Comparison of ENCODE assay signal across 8 cellular contexts in genomic region chr5:33300209-33300742, GRCh38.
DNase-seq lines count a peak whose midpoint lies in the region; ATAC-seq and TF ChIP-seq lines count a peak whose summit lies in the region.

No MANE protein-coding gene starts in this region.

- WGBS in adrenal gland, 4 donors = 12 to 21% (median 15%) methylated on average over 3 of the region's 3 CpGs

- no peaks in the 10 kb centered on the region for H3K9me2 ChIP-seq in SU-DHL-6 (replicated peaks; ENCODE audit: insufficient read depth, low read length)

- H3K36me3 Mint-ChIP-seq in nephron (ENCODE audit: low read depth) = no peaks in the 10 kb centered on the region

- H3K36me3 ChIP-seq in SU-DHL-6 (ENCODE audit: low read length) = no peaks in the 10 kb centered on the region
- H3K36me3 ChIP-seq in adrenal gland (replicated peaks in 1 of 2) = no peaks in the 10 kb centered on the region

- H3K27me3 ChIP-seq in SU-DHL-6 (ENCODE audit: low read length) (no peaks in the 10 kb centered on the region), adrenal gland (no peaks in the 10 kb centered on the region)

- no peak overlapping the region for H2AFZ ChIP-seq in SU-DHL-6 (ENCODE audit: low read depth, low read length, severe bottlenecking)

- TF ChIP-seq POLR2A in adrenal gland (IDR thresholded peaks at IDR 0.05) = no peak

- no peaks in the 10 kb centered on the region for H3K9me3 ChIP-seq in SU-DHL-6 (ENCODE audit: insufficient read depth, low read length)
- no peaks in the 10 kb centered on the region for H3K9me3 ChIP-seq in adrenal gland (replicated peaks in 1 of 3)

- TF ChIP-seq CTCF in SU-DHL-6 (IDR thresholded peaks at IDR 0.05; ENCODE audit: insufficient read depth, low read length, poor library complexity, severe bottlenecking) (peak; percentile 1), nephron (IDR thresholded peaks at IDR 0.05; ENCODE audit: unreplicated experiment in 3 of 3) (no peak), adrenal gland (IDR thresholded peaks at IDR 0.05) (peak in 2 of 6 experiments; percentile 1 to 3)

- H3K79me2 ChIP-seq in SU-DHL-6 (ENCODE audit: insufficient read depth, low read length) = no peaks in the 10 kb centered on the region

- H3K4me3 Mint-ChIP-seq in nephron = peak overlapping the region in 1 of 3 experiments; percentile 13

- H3K4me2 ChIP-seq in SU-DHL-6 (ENCODE audit: low read depth, low read length, poor library complexity, severe bottlenecking) = no peak overlapping the region

- H3K4me1 Mint-ChIP-seq in nephron = peaks cover 24% of the 10 kb centered on the region

- H3K4me3 ChIP-seq in SU-DHL-6 (ENCODE audit: insufficient read depth, low read length, poor library complexity, severe bottlenecking) (no peak overlapping the region), adrenal gland (no peak overlapping the region)

- peaks cover 0 to 17% of the 10 kb centered on the region in 2 donors for H3K4me1 ChIP-seq in adrenal gland (replicated peaks in 1 of 2)

- intact Hi-C loops in adrenal gland (cut with DNase I) = loop anchor here in 1 of 2 donors (5.0 kb wide), 2 partner anchors 448 to 593 kb away; no protein-coding TSS in a partner anchor

- H3K27ac ChIP-seq in SU-DHL-6 (ENCODE audit: low read depth, low read length) (no peak overlapping the region), adrenal gland (peak overlapping the region in 2 of 5 donors; percentile 6 to 21)

- no peak overlapping the region for H3K9ac ChIP-seq in SU-DHL-6 (ENCODE audit: low read length)

- no peaks in the 10 kb centered on the region for H3K27me3 Mint-ChIP-seq in nephron (ENCODE audit: low read depth)

- H4K20me1 ChIP-seq in SU-DHL-6 (ENCODE audit: low read depth, low read length) = no peaks in the 10 kb centered on the region

- peak overlapping the region; percentile 84 to 92 (median 88) for H3K27ac Mint-ChIP-seq in nephron

- peak; percentile 50 for ATAC-seq in HG03060 (IDR thresholded peaks at IDR 0.05; ENCODE audit: low read depth, unreplicated experiment)

- no peaks in the 10 kb centered on the region for H3K9me3 Mint-ChIP-seq in nephron

- H3F3A ChIP-seq in SU-DHL-6 (ENCODE audit: insufficient read depth) = no peaks in the 10 kb centered on the region

- DNase-seq in activated CD4-positive, alpha-beta T cell treated with anti-CD3 and anti-CD28 coated beads, Interleukin-2, amount 50 U/mL, for 48 hours = peak; percentile 8 to 9
- no peak for DNase-seq in activated CD4-positive, alpha-beta T cell treated with anti-CD3 and anti-CD28 coated beads for 1 hour
- DNase-seq in NCI-H510A (lab: John Stamatoyannopoulos, UW) (no peak), DMS 273 (lab: John Stamatoyannopoulos, UW; ENCODE audit: unreplicated experiment) (no peak), adrenal gland (no peak)

Comparison
In these comparisons a context has a peak if more than half of its experiments do, and no peak if none do; other contexts are left out.
1. DNase-seq: peak in activated CD4-positive, alpha-beta T cell treated with anti-CD3 and anti-CD28 coated beads, Interleukin-2, amount 50 U/mL, for 48 hours (2 of 2); none in activated CD4-positive, alpha-beta T cell treated with anti-CD3 and anti-CD28 coated beads for 1 hour (single experiment), NCI-H510A (single experiment), DMS 273 (single experiment) and adrenal gland (0 of 7).